14 cellular contexts compared by ENCODE assay signal in the genomic region with DNA sequence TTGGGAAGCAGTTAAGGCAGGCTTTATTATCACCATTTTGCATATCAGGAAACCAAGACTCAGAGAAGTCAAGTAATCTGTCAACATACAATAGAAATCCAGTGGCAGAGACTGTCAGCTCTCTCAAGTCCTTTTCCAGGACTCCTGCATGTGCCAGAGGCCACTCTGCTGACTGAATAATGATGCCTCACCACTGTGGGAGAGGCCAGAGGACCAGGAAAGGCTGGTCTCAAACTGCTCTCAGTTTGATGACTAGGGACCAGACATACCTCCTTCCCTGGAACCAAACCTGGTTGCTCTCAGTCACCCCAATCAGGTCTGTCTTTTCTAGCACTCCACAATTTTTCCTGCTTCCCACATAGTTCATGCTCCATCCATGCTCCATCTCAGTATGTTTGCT. TPM values are rescaled to one million over a fixed set of nuclear protein-coding genes. Genes with fewer than 3 reads are reported as not detected.
DNase-seq lines count a peak whose midpoint lies in the region; ATAC-seq, FAIRE-seq and TF ChIP-seq lines count a peak whose summit lies in the region.
"Had no signal": no experiment of that assay in that cellular context is flagged by ENCODE, and none has a peak within 500 bp of the region (broad histone marks: within the 10 kb centered on the region; RNA-seq: fewer than 3 reads in every experiment).

No MANE protein-coding gene starts in this region.

- TF ChIP-seq POLR2A in GM12891 (IDR thresholded peaks at IDR 0.05; ENCODE audit: low read depth, low read length): no peak
- no peak for TF ChIP-seq POLR2A in spleen (IDR thresholded peaks at IDR 0.05)

- H3K9me3 ChIP-seq in OCI-LY1 (ENCODE audit: low read length) (peaks cover 21% of the 10 kb centered on the region), left ventricle myocardium inferior (replicated peaks) (peaks cover 9% of the 10 kb centered on the region), spleen (peaks cover 0 to 14% (median 10%) of the 10 kb centered on the region in 8 donors)

- DNase-seq in GM12891 (ENCODE audit: insufficient read length, low spot score) (no peak), left ventricle myocardium inferior (no peak), spleen (no peak), hippocampal formation (lab: John Stamatoyannopoulos, UW) (no peak), hepatic stellate cell (ENCODE audit: low spot score) (no peak)
- DNase-seq: activated CD4-positive, alpha-beta T cell treated with anti-CD3 and anti-CD28 coated beads for 48 hours; H7; IMR-90; NCI-H1105 treated with DMSO at 0.1 percent for 48 hours; SHP77 treated with DMSO at 0.1 percent for 48 hours; stimulated activated CD4-positive, alpha-beta T cell treated with anti-CD3 and anti-CD28 coated beads, Interleukin-4, amount 100 ng/mL, for 24 hours had no signal

- peak; percentile 66 for FAIRE-seq in GM12891 (lab: Jason Lieb, UNC)

- H3K79me2 ChIP-seq in OCI-LY1 (ENCODE audit: insufficient read depth, low read length): peaks cover 97% of the 10 kb centered on the region

- H3K27me3 ChIP-seq in OCI-LY1 (ENCODE audit: insufficient read depth, low read length) (no peaks in the 10 kb centered on the region), left ventricle myocardium inferior (ENCODE audit: low read depth) (no peaks in the 10 kb centered on the region), spleen (replicated peaks in 1 of 7) (no peaks in the 10 kb centered on the region)

- H3F3A ChIP-seq in OCI-LY1 (ENCODE audit: insufficient read depth, low read length): no peaks in the 10 kb centered on the region

- ATAC-seq in GM18511 (IDR thresholded peaks at IDR 0.05; ENCODE audit: unreplicated experiment): no peak

- H3K4me3 ChIP-seq in OCI-LY1 (ENCODE audit: low read depth, low read length, poor library complexity, severe bottlenecking) (no peak overlapping the region), left ventricle myocardium inferior (no peak overlapping the region), spleen (no peak overlapping the region)
- H3K4me3 ChIP-seq: lung had no signal

- H3K36me3 ChIP-seq in OCI-LY1 (ENCODE audit: insufficient read depth, low read length) (peaks cover 21% of the 10 kb centered on the region), left ventricle myocardium inferior (peaks cover 9% of the 10 kb centered on the region), spleen (peaks cover 0 to 10% (median 3%) of the 10 kb centered on the region in 6 donors)

- H3K9ac ChIP-seq in OCI-LY1 (ENCODE audit: low read length): no peak overlapping the region

- H3K27ac ChIP-seq in OCI-LY1 (ENCODE audit: low read depth, low read length, poor library complexity, severe bottlenecking) (peak overlapping the region; percentile 78), left ventricle myocardium inferior (replicated peaks) (peak overlapping the region; percentile 75), spleen (peak overlapping the region; percentile 72 to 91 (median 82))

- H2AFZ ChIP-seq in OCI-LY1 (ENCODE audit: low read length): no peak overlapping the region

- H3K9me2 ChIP-seq in OCI-LY1 (ENCODE audit: low read depth, low read length): no peaks in the 10 kb centered on the region

- H3K4me1 ChIP-seq in OCI-LY1 (ENCODE audit: insufficient read depth, low read length, severe bottlenecking): peaks cover 51% of the 10 kb centered on the region
- peaks cover 72% of the 10 kb centered on the region for H3K4me1 ChIP-seq in left ventricle myocardium inferior
- H3K4me1 ChIP-seq in spleen: peaks cover 35 to 92% (median 70%) of the 10 kb centered on the region in 6 donors

- intact Hi-C loops in left ventricle myocardium inferior (cut with micrococcal nuclease) (no loop called here), spleen (cut with DNase I; ENCODE audit: low total_unique reads) (no loop called here)

- no peak overlapping the region for H3K4me2 ChIP-seq in OCI-LY1 (ENCODE audit: low read length)

- no peaks in the 10 kb centered on the region for H4K20me1 ChIP-seq in OCI-LY1 (ENCODE audit: insufficient read depth, low read length)

- TF ChIP-seq CTCF in OCI-LY1 (IDR thresholded peaks at IDR 0.05; ENCODE audit: low read length) (no peak), left ventricle myocardium inferior (IDR thresholded peaks at IDR 0.05; ENCODE audit: borderline replicate concordance) (no peak), spleen (IDR thresholded peaks at IDR 0.05 in 8 of 11, conservative IDR thresholded peaks at IDR 0.05 in 3 of 11) (no peak)

TF ChIP-seq in GM12891, 5 proteins besides CTCF, POLR2A, EP300 and RAD21:
- TF ChIP-seq PAX5 (IDR thresholded peaks at IDR 0.05; ENCODE audit: insufficient read depth, low read length, severe bottlenecking) (no peak), POLR2AphosphoS5 (IDR thresholded peaks at IDR 0.05; ENCODE audit: low read depth, low read length) (no peak), POU2F2 (IDR thresholded peaks at IDR 0.05; ENCODE audit: low read depth, low read length) (no peak), TAF1 (IDR thresholded peaks at IDR 0.05; ENCODE audit: low read depth, low read length) (no peak), SPI1 (IDR thresholded peaks at IDR 0.05; ENCODE audit: low read depth, low read length) (no peak)

RNA-seq across cellular contexts. Expression of gene RNASEH2B, which starts 8.0 kb away (rescaled TPM):
- 54.7 TPM for polyA plus RNA-seq in GM12891 (2012; ENCODE audit: low read depth, missing spikeins)
- total RNA-seq in left ventricle myocardium inferior (42.7 TPM), spleen (10 to 100 TPM; 57.2 to 84.8 (median 70.3) TPM)
- polyA plus RNA-seq in spleen: 100 to 1,000 TPM in 2 of 3 donors, 10 to 100 TPM in 1; 81.1 to 129 (median 103) TPM
